ENCODE assay signal across 1 cellular context in genomic region chr12:108099085-108099484, GRCh38.
TF ChIP-seq lines count a peak whose summit lies in the region.

No MANE protein-coding gene starts in this region.

TF ChIP-seq in H1, 55 proteins besides CTCF, POLR2A, EP300 and RAD21 (continued from another document):
- TF ChIP-seq E2F6 (IDR thresholded peaks at IDR 0.05): no peak
- no peak for TF ChIP-seq MAX (IDR thresholded peaks at IDR 0.05)
- no peak for TF ChIP-seq EGR1 (IDR thresholded peaks at IDR 0.05; ENCODE audit: borderline replicate concordance, low read depth, low read length)
- TF ChIP-seq SP4 (IDR thresholded peaks at IDR 0.05; ENCODE audit: low read length): no peak
- TF ChIP-seq CHD1 (IDR thresholded peaks at IDR 0.05; ENCODE audit: low read depth, low read length): no peak
- no peak for TF ChIP-seq PHF8 (conservative IDR thresholded peaks at IDR 0.05; ENCODE audit: low read depth, low read length)
- TF ChIP-seq EZH2 (IDR thresholded peaks at IDR 0.05; ENCODE audit: low read depth, low read length, severe bottlenecking): no peak
- TF ChIP-seq ASH2L (IDR thresholded peaks at IDR 0.05; ENCODE audit: low read length): no peak
- no peak for TF ChIP-seq GTF2F1 (IDR thresholded peaks at IDR 0.05; ENCODE audit: borderline replicate concordance, low read depth, low read length)
- TF ChIP-seq KDM4A (IDR thresholded peaks at IDR 0.05; ENCODE audit: low read depth, low read length, severe bottlenecking): no peak
- TF ChIP-seq BACH1 (IDR thresholded peaks at IDR 0.05; ENCODE audit: low read length): no peak
- no peak for TF ChIP-seq JUN (IDR thresholded peaks at IDR 0.05; ENCODE audit: low read depth, low read length)
- TF ChIP-seq BRCA1 (IDR thresholded peaks at IDR 0.05; ENCODE audit: low read depth, low read length): no peak
